17 cellular contexts compared by ENCODE assay signal in the genomic region with DNA sequence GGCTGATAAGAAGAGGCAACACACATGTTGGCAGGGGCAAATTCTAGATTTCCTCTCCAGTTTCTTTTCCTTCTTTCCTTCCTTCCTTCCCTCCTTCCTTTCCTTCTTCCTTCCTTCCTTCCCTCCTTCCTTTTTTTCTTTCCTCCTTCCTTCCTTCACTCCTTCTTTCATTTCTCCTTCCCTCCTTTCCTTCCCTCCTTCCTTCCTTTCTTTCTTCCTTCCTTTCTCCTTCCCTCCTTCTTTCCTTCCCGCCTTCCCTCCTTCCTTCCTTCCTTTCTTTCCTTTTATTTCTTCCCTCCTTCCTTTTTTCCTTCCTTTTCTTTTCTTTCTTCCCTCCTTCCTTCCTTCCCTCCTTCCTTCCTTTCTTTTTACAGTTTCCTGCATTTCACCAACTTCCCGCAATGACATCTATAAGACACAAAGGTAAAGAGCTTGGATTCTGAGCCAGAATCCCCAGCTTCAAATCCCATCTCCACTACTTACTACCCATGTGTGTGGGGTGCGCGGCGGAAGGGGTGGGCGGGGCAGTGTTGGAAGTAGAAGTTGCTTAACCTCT. TPM values are rescaled to one million over a fixed set of nuclear protein-coding genes. Genes with fewer than 3 reads are reported as not detected.
A peak's percentile ranks its signal among the peaks of the same experiment; 100 is the strongest.
DNase-seq lines count a peak whose midpoint lies in the region; ATAC-seq, FAIRE-seq and TF ChIP-seq lines count a peak whose summit lies in the region.
"Had no signal": no experiment of that assay in that cellular context is flagged by ENCODE, and none has a peak within 500 bp of the region (broad histone marks: within the 10 kb centered on the region; RNA-seq: fewer than 3 reads in every experiment).

No MANE protein-coding gene starts in this region.

- no peaks in the 10 kb centered on the region for H3K27me3 Mint-ChIP-seq in type B pancreatic cell
- H3K27me3 Mint-ChIP-seq: B cell; CD4-positive, alpha-beta T cell had no signal

- TF ChIP-seq RAD21 in K562 (CRISPR knock-in tag; conservative IDR thresholded peaks at IDR 0.05 in 1 of 2, IDR thresholded peaks at IDR 0.05 in 1 of 2), result no peak
- TF ChIP-seq RAD21 in liver (IDR thresholded peaks at IDR 0.05), result no peak

- no peaks in the 10 kb centered on the region for H4K20me1 ChIP-seq in K562 (replicated peaks; ENCODE audit: control insufficient read depth, insufficient read depth, low read length)

- no peaks in the 10 kb centered on the region for H3K9me3 Mint-ChIP-seq in type B pancreatic cell
- H3K9me3 Mint-ChIP-seq: CD4-positive, alpha-beta T cell had no signal

- H3K4me3 Mint-ChIP-seq in type B pancreatic cell, result no peak overlapping the region
- H3K4me3 Mint-ChIP-seq: B cell; CD4-positive, alpha-beta T cell had no signal

- H3K79me2 ChIP-seq in K562 (ENCODE audit: control insufficient read depth, insufficient read depth, low read length), result no peaks in the 10 kb centered on the region

- H3K9me3 ChIP-seq in HEK293 (ENCODE audit: control insufficient read depth, insufficient read depth, low read depth, low read length) (no peaks in the 10 kb centered on the region), K562 (replicated peaks; ENCODE audit: control insufficient read depth, insufficient read depth, low read depth, low read length) (no peaks in the 10 kb centered on the region), liver (ENCODE audit: control insufficient read depth in 4 of 4, low read length in 3 of 4) (no peaks in the 10 kb centered on the region), tibial nerve (no peaks in the 10 kb centered on the region)
- H3K9me3 ChIP-seq: Caco-2, HAP-1 had no signal

- BruUV-seq in K562 (replicated peaks; lab: Mats Ljungman, UMichigan), result no TSS peak

- ATAC-seq in K562, result no peak

- H3K36me3 ChIP-seq in HEK293 (ENCODE audit: control insufficient read depth in 2 of 2, insufficient read depth in 1 of 2, low read length in 2 of 2), result no peaks in the 10 kb centered on the region; a peak in 1 of 3 replicates
- H3K36me3 ChIP-seq in K562 (ENCODE audit: control insufficient read depth, insufficient read depth, low read length), result no peaks in the 10 kb centered on the region
- peaks cover 0 to 5% (median under 1%) of the 10 kb centered on the region in 4 donors for H3K36me3 ChIP-seq in liver (ENCODE audit: control insufficient read depth in 4 of 4, insufficient read depth in 3 of 4, low read depth in 1 of 4, low read length in 3 of 4)
- peaks cover 0 to 8% (median 0%) of the 10 kb centered on the region in 3 donors for H3K36me3 ChIP-seq in tibial nerve
- H3K36me3 ChIP-seq: HAP-1 had no signal

- H2AFZ ChIP-seq in K562 (ENCODE audit: low read depth, low read length), result no peak overlapping the region
- H2AFZ ChIP-seq: GM23248 had no signal

- CTCF ChIA-PET in HEK293 (lab: Yijun Ruan, JAX), result interaction anchor here (0.6 kb wide), 1 partner anchor 1355 kb away, joined by 3 read pairs; no protein-coding TSS in a partner anchor
- CTCF ChIA-PET in K562 (lab: Yijun Ruan, JAX; ENCODE audit: low intra/inter-chr PET ratio), result interaction anchor here (0.6 kb wide), 1 partner anchor 80 kb away, joined by 3 read pairs; no protein-coding TSS in a partner anchor

- 0% methylated on average over 6 of the region's 6 CpGs for WGBS in K562 (ENCODE audit: insufficient coverage, low coverage, missing lambda C conversion rate)
- WGBS in liver, result 97% methylated on average over 6 of the region's 6 CpGs
- 84 to 87% methylated on average over 6 of the region's 6 CpGs for WGBS in tibial nerve, 2 donors

- peaks cover 15 to 30% of the 10 kb centered on the region in 2 experiments; a peak in 4 of 5 replicates for H3K27me3 ChIP-seq in K562 (ENCODE audit: control insufficient read depth in 2 of 2, insufficient read depth in 2 of 2, low read length in 2 of 2)
- no peaks in the 10 kb centered on the region for H3K27me3 ChIP-seq in liver (ENCODE audit: control insufficient read depth in 4 of 4, insufficient read depth in 4 of 4, low read length in 3 of 4)
- no peaks in the 10 kb centered on the region for H3K27me3 ChIP-seq in tibial nerve

- no peak overlapping the region for H3K27ac ChIP-seq in HEK293 (ENCODE audit: extremely low read depth, low read depth, low read length)
- H3K27ac ChIP-seq in K562 (ENCODE audit: extremely low read depth, low read depth, low read length), result no peak overlapping the region
- H3K27ac ChIP-seq in liver (ENCODE audit: low read depth in 1 of 2, low read length in 2 of 2), result peak overlapping the region; percentile 43 to 64
- no peak overlapping the region for H3K27ac ChIP-seq in tibial nerve
- H3K27ac ChIP-seq: C4-2B, GM23248 had no signal

- no peak for TF ChIP-seq CTCF in HEK293 (tag by site-specific recombination; IDR thresholded peaks at IDR 0.05)
- no peak for TF ChIP-seq CTCF in K562 (IDR thresholded peaks at IDR 0.05 in 2 of 3, conservative IDR thresholded peaks at IDR 0.05 in 1 of 3; ENCODE audit: insufficient read depth in 2 of 3, low read depth in 1 of 3, low read length in 3 of 3)
- TF ChIP-seq CTCF in liver (IDR thresholded peaks at IDR 0.05; ENCODE audit: low read depth, low read length, missing input control), result no peak
- TF ChIP-seq CTCF in type B pancreatic cell (conservative IDR thresholded peaks at IDR 0.05), result no peak
- no peak for TF ChIP-seq CTCF in tibial nerve (IDR thresholded peaks at IDR 0.05)

- TF ChIP-seq POLR2A in K562 (conservative IDR thresholded peaks at IDR 0.05) (no peak), tibial nerve (IDR thresholded peaks at IDR 0.05) (no peak)

- no peaks in the 10 kb centered on the region for H3K36me3 Mint-ChIP-seq in type B pancreatic cell

- in situ Hi-C loops in K562 (cut with MboI), result no loop called here

- H3K9ac ChIP-seq in K562 (ENCODE audit: insufficient read depth in 1 of 2, low read depth in 2 of 2, low read length in 2 of 2) (no peak overlapping the region), liver (ENCODE audit: low read depth in 1 of 2, low read length in 2 of 2) (no peak overlapping the region)
- H3K9ac ChIP-seq: GM23248 had no signal

- peaks cover 15% of the 10 kb centered on the region for H3K4me1 Mint-ChIP-seq in type B pancreatic cell (ENCODE audit: unreplicated experiment)
- H3K4me1 Mint-ChIP-seq: B cell had no signal

- H3K9me1 ChIP-seq in K562 (ENCODE audit: control insufficient read depth, insufficient read depth, low read length), result no peaks in the 10 kb centered on the region

- H3K4me2 ChIP-seq in K562 (ENCODE audit: insufficient read depth, low read length), result no peak overlapping the region

- POLR2A ChIA-PET in HEK293 (lab: Yijun Ruan, JAX) (no interaction called here), K562 (lab: Yijun Ruan, JAX) (interaction anchor here (0.6 to 1.1 kb wide), 3 partner anchors 9 to 39 kb away, joined by 3 to 4 read pairs (median 3); no protein-coding TSS in a partner anchor)

- no peak for TF ChIP-seq EP300 in K562 (IDR thresholded peaks at IDR 0.05; ENCODE audit: low read length)
- no peak for TF ChIP-seq EP300 in tibial nerve (IDR thresholded peaks at IDR 0.05)

- peak overlapping the region; percentile 51 for H3K27ac Mint-ChIP-seq in type B pancreatic cell
- H3K27ac Mint-ChIP-seq: B cell; CD4-positive, alpha-beta T cell had no signal

- H3K4me1 ChIP-seq in HEK293 (ENCODE audit: control insufficient read depth, insufficient read depth, low read length) (peaks cover 4% of the 10 kb centered on the region), K562 (replicated peaks in 1 of 2; ENCODE audit: control insufficient read depth in 2 of 2, insufficient read depth in 2 of 2, low read length in 2 of 2) (no peaks in the 10 kb centered on the region; a peak in 1 of 5 replicates), liver (ENCODE audit: control insufficient read depth in 4 of 4, insufficient read depth in 4 of 4, low read length in 3 of 4) (peaks cover 0 to 6% (median 3%) of the 10 kb centered on the region in 4 donors), tibial nerve (peaks cover 0 to 64% (median 6%) of the 10 kb centered on the region in 4 donors)
- H3K4me1 ChIP-seq: HAP-1 had no signal

- no peak for FAIRE-seq in K562 (lab: Jason Lieb, UNC)
- FAIRE-seq: D721Med, G401.6, GM12891 had no signal

- H3K4me3 ChIP-seq in HEK293 (ENCODE audit: low read depth, low read length) (no peak overlapping the region), K562 (no peak overlapping the region), liver (ENCODE audit: low read depth in 1 of 3, low read length in 3 of 3) (no peak overlapping the region), tibial nerve (no peak overlapping the region)
- H3K4me3 ChIP-seq: GM23248, HAP-1 had no signal

- intact Hi-C loops in K562 (cut with micrococcal nuclease), result no loop called here

- no peak for DNase-seq in K562 (ENCODE audit: extremely low read depth in 1 of 4, low spot score in 3 of 4)
- DNase-seq in type B pancreatic cell (ENCODE audit: extremely low spot score, unreplicated experiment), result no peak
- DNase-seq in tibial nerve (ENCODE audit: low spot score in 2 of 2), result no peak
- no peak for DNase-seq in mucosa of gallbladder (ENCODE audit: low spot score)
- DNase-seq in NK-92 treated with Interleukin-12 subunit alpha and Interleukin-12 subunit beta, amount 100 ng/mL, for 24 hours (lab: John Stamatoyannopoulos, UW), result no peak
- DNase-seq in stimulated activated CD4-positive, alpha-beta T cell treated with anti-CD3 and anti-CD28 coated beads, Interleukin-2, amount 100 ng/mL, for 24 hours, result no peak
- DNase-seq: Caco-2; CD4-positive, alpha-beta T cell; GM23248 had no signal

TF ChIP-seq in liver, 16 proteins besides CTCF, POLR2A, EP300 and RAD21 (continues in another document):
- TF ChIP-seq HNF4A (conservative IDR thresholded peaks at IDR 0.05), result no peak

RNA-seq across cellular contexts. Expression of a gene that starts 35.3 kb away (rescaled TPM):
- total RNA-seq in K562 (2011; cell fraction: chromatin; rRNA removed; ENCODE audit: low replicate concordance), result 5.3 and 10.3 TPM in 2 replicates
- total RNA-seq in K562 (2011; cell fraction: nucleolus; rRNA removed), result 7.0 and 8.5 TPM in 2 replicates
- total RNA-seq in K562 (2011; cell fraction: nucleoplasm; rRNA removed), result 5.2 and 5.3 TPM in 2 replicates
- total RNA-seq in K562 (2014; rRNA removed) (0.41 and 0.94 TPM in 2 replicates), K562 (2014; rRNA removed; fragmentation: Illumina TruSeq; extraction: Trizol) (0.29 and 0.57 TPM in 2 replicates), K562 (2015; rRNA removed; fragmentation: Illumina TruSeq; extraction: Trizol) (0.11 and 0.57 TPM in 2 replicates), K562 (2021) (0.69 and 0.94 TPM in 2 replicates), liver (10 to 100 TPM; 68.5 to 97.5 TPM), type B pancreatic cell (ENCODE audit: low replicate concordance) (33.7 and 55.3 TPM in 2 replicates), tibial nerve (100 to 1,000 TPM; 150 to 420 (median 196) TPM), mucosa of gallbladder (90.7 TPM)
- polyA plus RNA-seq in K562 (2011; rRNA removed) (0.60 and 0.83 TPM in 2 replicates), K562 (2014; fragmentation: Illumina TruSeq; extraction: Trizol) (0.43 and 0.79 TPM in 2 replicates), K562 (2014; fragmentation: Nextera tagmentation; extraction: Ambion mirVana) (under 1 TPM; 0.04 to 0.07 TPM), K562 (2014; rRNA removed) (0.42 and 0.88 TPM in 2 replicates), liver (10 to 100 TPM; 16.5 to 33.0 TPM)
- 0.68 and 0.82 TPM in 2 replicates for polyA plus RNA-seq in K562 (2011; cell fraction: cytosol; rRNA removed)
- polyA plus RNA-seq in K562 (2011; cell fraction: nucleus; rRNA removed), result 0.72 and 1.2 TPM in 2 replicates
- 0.26 and 1.1 TPM in 2 replicates for polyA plus RNA-seq in K562 (2012)
- 3.1 and 3.3 TPM in 2 replicates for polyA minus RNA-seq in K562 (2011; rRNA and poly(A)+ RNA removed)
- 0.76 and 1.2 TPM in 2 replicates for polyA minus RNA-seq in K562 (2011; cell fraction: cytosol; rRNA and poly(A)+ RNA removed)
- 1.8 and 2.1 TPM in 2 replicates for polyA minus RNA-seq in K562 (2011; cell fraction: nucleus; rRNA and poly(A)+ RNA removed)

Comparison
In these comparisons a context has a peak if more than half of its experiments do, and no peak if none do; other contexts are left out.
1. H3K27ac ChIP-seq: peak in liver (2 of 2); none in HEK293 (single experiment), K562 (single experiment) and tibial nerve (0 of 4).